In genomic region chr13:32029684-32030083, GRCh38 we compare ENCODE assay signal across 23 cellular contexts.
"Had no signal": no experiment of that assay in that cellular context is flagged by ENCODE, and none has a peak within 500 bp of the region (broad histone marks: within the 10 kb centered on the region; RNA-seq: fewer than 3 reads in every experiment).

No MANE protein-coding gene starts in this region.

- H2AFZ ChIP-seq: PC-9 had no signal

- ATAC-seq: activated CD8-positive, alpha-beta T cell treated with anti-CD3 and anti-CD28 coated beads, Interleukin-2, amount 10 ng/mL, durations not matched to agents 7 days and 5 days; WTC11 had no signal

- DNase-seq: activated CD4-positive, alpha-beta T cell treated with anti-CD3 and anti-CD28 coated beads for 48 hours; activated CD4-positive, alpha-beta T cell treated with anti-CD3 and anti-CD28 coated beads, Interleukin-2, amount 50 U/mL, for 4 hours; activated CD4-positive, CD25-positive, alpha-beta regulatory T cell treated with anti-CD3 and anti-CD28 coated beads, Interleukin-2, amount 50 U/mL, for 72 hours; activated CD8-positive, alpha-beta memory T cell treated with anti-CD3 and anti-CD28 coated beads, Interleukin-2, amount 50 U/mL, for 48 hours; activated CD8-positive, alpha-beta T cell treated with anti-CD3 and anti-CD28 coated beads, Interleukin-2, amount 10 ng/mL, durations not matched to agents 7 days and 5 days; activated T-cell treated with anti-CD3 and anti-CD28 coated beads, Interleukin-2, amount 50 U/mL, for 1 hour; aorta; central memory CD4-positive, alpha-beta T cell; Karpas-422; MM.1S; NCI-H1105 treated with DMSO at 0.1 percent for 48 hours; NCI-H2029 treated with DMSO at 0.1 percent for 48 hours; NCI-H2171; NCI-H2227 treated with DMSO at 0.1 percent for 48 hours; NCI-H446 treated with DMSO at 0.1 percent for 48 hours; NCI-H524 treated with DMSO at 0.1 percent for 48 hours; NCI-H82; PC-9; SHP77 treated with DMSO at 0.1 percent for 48 hours; T-helper 9 cell had no signal

- H3K27ac Mint-ChIP-seq: activated CD8-positive, alpha-beta T cell treated with anti-CD3 and anti-CD28 coated beads, Interleukin-2, amount 10 ng/mL, durations not matched to agents 7 days and 5 days; activated naive CD4-positive, alpha-beta T cell treated with anti-CD3 and anti-CD28 coated beads, Interleukin-2, amount 50 U/mL, for 24 hours; T-helper 1 cell treated with Interleukin-12 subunit alpha and Interleukin-12 subunit beta and Interleukin-4 antibody, amounts not matched to agents 30 μg/mL and 1 μg/mL, for 36 hours; WTC11 had no signal

- H3K36me3 Mint-ChIP-seq: activated naive CD4-positive, alpha-beta T cell treated with anti-CD3 and anti-CD28 coated beads, Interleukin-2, amount 50 U/mL, for 24 hours; WTC11 had no signal

- H3K27ac ChIP-seq: PC-9 had no signal

- H3K9me3 Mint-ChIP-seq: activated naive CD4-positive, alpha-beta T cell treated with anti-CD3 and anti-CD28 coated beads, Interleukin-2, amount 50 U/mL, for 24 hours; T-helper 1 cell treated with Interleukin-12 subunit alpha and Interleukin-12 subunit beta and Interleukin-4 antibody, amounts not matched to agents 30 μg/mL and 1 μg/mL, for 36 hours; WTC11 had no signal

- H3K4me3 ChIP-seq: PC-9 had no signal

- H3K4me3 Mint-ChIP-seq: activated CD8-positive, alpha-beta T cell treated with anti-CD3 and anti-CD28 coated beads, Interleukin-2, amount 10 ng/mL, durations not matched to agents 7 days and 5 days had no signal
